Comparison of ENCODE assay signal across 28 cellular contexts in genomic region chr3:65858749-65859148, GRCh38.
"Had no signal": no experiment of that assay in that cellular context is flagged by ENCODE, and none has a peak within 500 bp of the region (broad histone marks: within the 10 kb centered on the region; RNA-seq: fewer than 3 reads in every experiment).

No MANE protein-coding gene starts in this region.

- H3K9me3 ChIP-seq: suprapubic skin, testis, thoracic aorta, thyroid gland, tibial artery, transverse colon, upper lobe of left lung, upper lobe of right lung, uterus, vagina had no signal

- H3K4me3 ChIP-seq: stomach, suprapubic skin, testis, thoracic aorta, thyroid gland, tibial artery, tibial nerve, transverse colon, upper lobe of left lung, upper lobe of right lung, uterus, vagina had no signal

- H3K4me1 Mint-ChIP-seq: stimulated activated effector memory CD8-positive, alpha-beta T cell treated with anti-CD3 and anti-CD28 coated beads, Interleukin-12 subunit alpha, Interleukin-12 subunit beta, amount 100 ng/mL, for 72 hours; stimulated activated memory B cell treated with anti-CD40 and anti-IgM and Interleukin-4, amounts not matched to agents 10 μg/mL and 1 μg/mL and 100 μg/mL, for 72 hours; stimulated activated naive B cell treated with anti-CD40 and anti-IgM and Interleukin-4, amounts not matched to agents 10 μg/mL and 1 μg/mL and 100 μg/mL, for 72 hours; stimulated activated naive CD8-positive, alpha-beta T cell treated with anti-CD3 and anti-CD28 coated beads, Interleukin-15, amount 100 ng/mL, for 72 hours had no signal

- H3K4me1 ChIP-seq: testis, uterus had no signal

- DNase-seq: stimulated activated CD4-positive, alpha-beta T cell treated with anti-CD3 and anti-CD28 coated beads, Interleukin-2, amount 100 ng/mL, for 48 hours; stimulated activated CD4-positive, alpha-beta T cell treated with anti-CD3 and anti-CD28 coated beads, Interleukin-4, amount 100 ng/mL, for 1 hour; stimulated activated CD4-positive, alpha-beta T cell treated with anti-CD3 and anti-CD28 coated beads, Interleukin-4, amount 100 ng/mL, for 24 hours; stimulated activated CD4-positive, alpha-beta T cell treated with anti-CD3 and anti-CD28 coated beads, Interleukin-4, amount 100 ng/mL, for 4 hours; stimulated activated CD8-positive, alpha-beta memory T cell treated with anti-CD3 and anti-CD28 coated beads, Interleukin-4, amount 100 ng/mL, for 48 hours; stimulated activated naive B cell treated with anti-CD40 and anti-IgM and Interleukin-4, amounts not matched to agents 10 μg/mL and 1 μg/mL and 100 μg/mL, for 72 hours; stimulated activated naive CD4-positive, alpha-beta T cell; stimulated activated naive CD4-positive, alpha-beta T cell treated with Interleukin-2 at 50 U/mL for 16 hours; stimulated activated naive CD8-positive, alpha-beta T cell treated with anti-CD3 and anti-CD28 coated beads, Interleukin-15, amount 100 ng/mL, for 72 hours; stimulated activated naive CD8-positive, alpha-beta T cell treated with anti-CD3 and anti-CD28 coated beads, Interleukin-15, Interleukin-2, amounts not matched to agents 100 U/mL and 50 U/mL, for 24 hours; stomach; substantia nigra; testis; thyroid gland; tibial artery; transverse colon; trophoblast cell; upper lobe of left lung; upper lobe of right lung; uterus had no signal

- H3K36me3 ChIP-seq: stomach, suprapubic skin, thoracic aorta, thyroid gland, tibial artery, tibial nerve, transverse colon, upper lobe of left lung, upper lobe of right lung, uterus, vagina had no signal

- H3K27me3 Mint-ChIP-seq: stimulated activated memory B cell treated with anti-CD40 and anti-IgM and Interleukin-4, amounts not matched to agents 10 μg/mL and 1 μg/mL and 100 μg/mL, for 72 hours; stimulated activated naive B cell treated with anti-CD40 and anti-IgM and Interleukin-4, amounts not matched to agents 10 μg/mL and 1 μg/mL and 100 μg/mL, for 72 hours; stimulated activated naive CD8-positive, alpha-beta T cell treated with anti-CD3 and anti-CD28 coated beads, Interleukin-15, amount 100 ng/mL, for 72 hours; stimulated activated naive CD8-positive, alpha-beta T cell treated with anti-CD3 and anti-CD28 coated beads, Interleukin-15, Interleukin-2, amounts not matched to agents 100 ng/mL and 50 ng/mL, for 24 hours; type B pancreatic cell had no signal

- H3K27ac Mint-ChIP-seq: stimulated activated effector memory CD8-positive, alpha-beta T cell treated with anti-CD3 and anti-CD28 coated beads, Interleukin-12 subunit alpha, Interleukin-12 subunit beta, amount 100 ng/mL, for 72 hours; stimulated activated memory B cell treated with anti-CD40 and anti-IgM and Interleukin-4, amounts not matched to agents 10 μg/mL and 1 μg/mL and 100 μg/mL, for 72 hours; stimulated activated naive B cell treated with anti-CD40 and anti-IgM and Interleukin-4, amounts not matched to agents 10 μg/mL and 1 μg/mL and 100 μg/mL, for 72 hours; stimulated activated naive CD8-positive, alpha-beta T cell treated with anti-CD3 and anti-CD28 coated beads, Interleukin-15, amount 100 ng/mL, for 72 hours; stimulated activated naive CD8-positive, alpha-beta T cell treated with anti-CD3 and anti-CD28 coated beads, Interleukin-15, Interleukin-2, amounts not matched to agents 100 ng/mL and 50 ng/mL, for 24 hours; type B pancreatic cell had no signal

- H3K4me3 Mint-ChIP-seq: stimulated activated effector memory CD8-positive, alpha-beta T cell treated with anti-CD3 and anti-CD28 coated beads, Interleukin-12 subunit alpha, Interleukin-12 subunit beta, amount 100 ng/mL, for 72 hours; stimulated activated memory B cell treated with anti-CD40 and anti-IgM and Interleukin-4, amounts not matched to agents 10 μg/mL and 1 μg/mL and 100 μg/mL, for 72 hours; stimulated activated naive B cell treated with anti-CD40 and anti-IgM and Interleukin-4, amounts not matched to agents 10 μg/mL and 1 μg/mL and 100 μg/mL, for 72 hours; stimulated activated naive CD8-positive, alpha-beta T cell treated with anti-CD3 and anti-CD28 coated beads, Interleukin-15, amount 100 ng/mL, for 72 hours; stimulated activated naive CD8-positive, alpha-beta T cell treated with anti-CD3 and anti-CD28 coated beads, Interleukin-15, Interleukin-2, amounts not matched to agents 100 ng/mL and 50 ng/mL, for 24 hours; type B pancreatic cell had no signal

- H3K36me3 Mint-ChIP-seq: stimulated activated effector memory CD8-positive, alpha-beta T cell treated with anti-CD3 and anti-CD28 coated beads, Interleukin-12 subunit alpha, Interleukin-12 subunit beta, amount 100 ng/mL, for 72 hours; stimulated activated memory B cell treated with anti-CD40 and anti-IgM and Interleukin-4, amounts not matched to agents 10 μg/mL and 1 μg/mL and 100 μg/mL, for 72 hours; stimulated activated naive B cell treated with anti-CD40 and anti-IgM and Interleukin-4, amounts not matched to agents 10 μg/mL and 1 μg/mL and 100 μg/mL, for 72 hours; type B pancreatic cell had no signal

- H3K27me3 ChIP-seq: stomach, suprapubic skin, testis, thyroid gland, tibial artery, tibial nerve, transverse colon, upper lobe of left lung, upper lobe of right lung, uterus, vagina had no signal

- H3K27ac ChIP-seq: stomach, suprapubic skin, testis, thoracic aorta, thyroid gland, tibial artery, tibial nerve, transverse colon, upper lobe of left lung, upper lobe of right lung, uterus, vagina had no signal

- ATAC-seq: stimulated activated effector memory CD8-positive, alpha-beta T cell treated with anti-CD3 and anti-CD28 coated beads, Interleukin-12 subunit alpha, Interleukin-12 subunit beta, amount 100 ng/mL, for 72 hours; stimulated activated memory B cell treated with anti-CD40 and anti-IgM and Interleukin-4, amounts not matched to agents 10 μg/mL and 1 μg/mL and 100 μg/mL, for 72 hours; stimulated activated naive B cell treated with anti-CD40 and anti-IgM and Interleukin-4, amounts not matched to agents 10 μg/mL and 1 μg/mL and 100 μg/mL, for 72 hours; stimulated activated naive CD8-positive, alpha-beta T cell treated with anti-CD3 and anti-CD28 coated beads, Interleukin-15, amount 100 ng/mL, for 72 hours; stimulated activated naive CD8-positive, alpha-beta T cell treated with anti-CD3 and anti-CD28 coated beads, Interleukin-15, Interleukin-2, amounts not matched to agents 100 U/mL and 50 U/mL, for 24 hours; upper lobe of right lung had no signal

- H3K9me3 Mint-ChIP-seq: type B pancreatic cell had no signal
